Comparison of ENCODE assay signal across 13 cellular contexts in genomic region chr16:25966172-25967097, GRCh38.
A peak's percentile ranks its signal among the peaks of the same experiment; 100 is the strongest.
DNase-seq lines count a peak whose midpoint lies in the region; ATAC-seq, FAIRE-seq and TF ChIP-seq lines count a peak whose summit lies in the region.
"Had no signal": no experiment of that assay in that cellular context is flagged by ENCODE, and none has a peak within 500 bp of the region (broad histone marks: within the 10 kb centered on the region; RNA-seq: fewer than 3 reads in every experiment).

No MANE protein-coding gene starts in this region.

- in situ Hi-C loops in GM12878 (cut with MboI), result no loop called here

- TF ChIP-seq POLR2A in GM12878 (IDR thresholded peaks at IDR 0.05; ENCODE audit: low read depth, low read length), result no peak

- SMC1A ChIA-PET in GM12878 (lab: Charles Lee; ENCODE audit: uncharacterized antibody, unreplicated experiment), result no interaction called here

- no peak for TF ChIP-seq EP300 in GM12878 (IDR thresholded peaks at IDR 0.05; ENCODE audit: borderline replicate concordance in 1 of 2, control insufficient read depth in 1 of 2, low read depth in 2 of 2, low read length in 2 of 2)

- RAD21 ChIA-PET in GM12878 (lab: Charles Lee; ENCODE audit: unreplicated experiment), result no interaction called here

- DNase-seq in activated T-cell treated with anti-CD3 and anti-CD28 coated beads for 24 hours (ENCODE audit: low read depth) (peak; percentile 2), activated T-cell treated with anti-CD3 and anti-CD28 coated beads for 4 hours (no peak), GM12878 (ENCODE audit: low read depth, low spot score) (peak; percentile 5), urothelium cell line (ENCODE audit: low spot score) (no peak), CD14-positive monocyte (ENCODE audit: low spot score) (no peak), amygdala (lab: John Stamatoyannopoulos, UW) (no peak)
- DNase-seq: effector memory CD8-positive, alpha-beta T cell; NK-92 treated with Interleukin-12 subunit alpha and Interleukin-12 subunit beta, amount 100 ng/mL, for 24 hours; T-helper 17 cell had no signal

- H3K27ac ChIP-seq in GM12878 (ENCODE audit: control insufficient read depth, insufficient read depth), result no peak overlapping the region

- peaks cover 0 to 10% (median 4%) of the 10 kb centered on the region in 7 donors for H3K9me3 Mint-ChIP-seq in CD14-positive monocyte
- H3K9me3 Mint-ChIP-seq: effector memory CD8-positive, alpha-beta T cell had no signal

- no peak overlapping the region for H3K27ac Mint-ChIP-seq in CD14-positive monocyte
- H3K27ac Mint-ChIP-seq: effector memory CD8-positive, alpha-beta T cell; T-helper 17 cell had no signal

- 0% methylated on average over 1 of the region's 1 CpG for WGBS in GM12878 (ENCODE audit: insufficient coverage, insufficient replicate concordance, low lambda C conversion rate, missing lambda C conversion rate)

- CTCF ChIA-PET in GM12878 (lab: Yijun Ruan, JAX), result no interaction called here

- no peaks in the 10 kb centered on the region for H4K20me1 ChIP-seq in GM12878 (ENCODE audit: control insufficient read depth, insufficient read depth)

- no peak overlapping the region for H2AFZ ChIP-seq in GM12878 (ENCODE audit: control insufficient read depth, low read depth, low read length)

- no peaks in the 10 kb centered on the region for H3K4me1 Mint-ChIP-seq in CD14-positive monocyte

- H3K27me3 ChIP-seq in GM12878 (replicated peaks in 1 of 2; ENCODE audit: control insufficient read depth in 2 of 2, insufficient read depth in 2 of 2, low read length in 1 of 2), result no peaks in the 10 kb centered on the region

- no TSS peak for BruUV-seq in GM12878 (replicated peaks; lab: Mats Ljungman, UMichigan)

- POLR2A ChIA-PET in GM12878 (lab: Charles Lee), result no interaction called here

- H3K27me3 Mint-ChIP-seq in CD14-positive monocyte (ENCODE audit: low read depth in 3 of 3), result no peaks in the 10 kb centered on the region
- H3K27me3 Mint-ChIP-seq: T-helper 17 cell had no signal

- no peaks in the 10 kb centered on the region for H3K4me1 ChIP-seq in GM12878 (ENCODE audit: control insufficient read depth, insufficient read depth, low read length)

- no peak overlapping the region for H3K4me2 ChIP-seq in GM12878 (ENCODE audit: control insufficient read depth, insufficient read depth)

- H3K4me3 ChIP-seq in GM12878, result no peak overlapping the region
- H3K4me3 ChIP-seq: skin epidermis had no signal

- ATAC-seq in GM21515 (IDR thresholded peaks at IDR 0.05; ENCODE audit: unreplicated experiment), result peak; percentile 84
- peak; percentile 84 for ATAC-seq in HG03196 (IDR thresholded peaks at IDR 0.05; ENCODE audit: unreplicated experiment)
- ATAC-seq in GM12878, result peak; percentile 75
- ATAC-seq: effector memory CD8-positive, alpha-beta T cell; HCT116; T-helper 17 cell had no signal

- H3K9ac ChIP-seq in GM12878 (ENCODE audit: control insufficient read depth, insufficient read depth, low read length), result no peak overlapping the region

- H3K36me3 ChIP-seq in GM12878 (ENCODE audit: control insufficient read depth in 2 of 2, insufficient read depth in 2 of 2, low read length in 1 of 2), result no peaks in the 10 kb centered on the region

- FAIRE-seq in GM12878 (lab: Jason Lieb, UNC), result no peak
- no peak for FAIRE-seq in urothelium cell line (lab: Jason Lieb, UNC)

- H3K36me3 Mint-ChIP-seq in CD14-positive monocyte, result no peaks in the 10 kb centered on the region

- intact Hi-C loops in GM12878 (cut with micrococcal nuclease; ENCODE audit: unreplicated experiment) (no loop called here), CD14-positive monocyte (cut with micrococcal nuclease) (no loop called here)

- H3K9me3 ChIP-seq in GM12878 (replicated peaks; ENCODE audit: control insufficient read depth, insufficient read depth, low read length), result no peaks in the 10 kb centered on the region

- 0 out of 2 replicates have a peak, but pooled peaks have one; percentile 18 for TF ChIP-seq RAD21 in GM12878 (IDR thresholded peaks at IDR 0.05; ENCODE audit: insufficient read depth, low read depth, low read length)

- TF ChIP-seq CTCF in GM12878 (IDR thresholded peaks at IDR 0.05 in 2 of 3, conservative IDR thresholded peaks at IDR 0.05 in 1 of 3; ENCODE audit: control insufficient read depth in 2 of 3, extremely low read depth in 1 of 3, insufficient read depth in 1 of 3, low read depth in 3 of 3, low read length in 3 of 3) (no peak), CD14-positive monocyte (IDR thresholded peaks at IDR 0.05) (no peak)

- H3K4me3 Mint-ChIP-seq in CD14-positive monocyte, result no peak overlapping the region
- H3K4me3 Mint-ChIP-seq: effector memory CD8-positive, alpha-beta T cell; T-helper 17 cell had no signal

- H3K79me2 ChIP-seq in GM12878 (ENCODE audit: control insufficient read depth, insufficient read depth, low read length), result no peaks in the 10 kb centered on the region

TF ChIP-seq in GM12878, 131 proteins besides CTCF, POLR2A, EP300 and RAD21:
- TF ChIP-seq RFX5 (IDR thresholded peaks at IDR 0.05; ENCODE audit: low read depth, low read length) (no peak), PBX3 (IDR thresholded peaks at IDR 0.05; ENCODE audit: insufficient replicate concordance, low read depth, low read length) (no peak), ELK1 (IDR thresholded peaks at IDR 0.05; ENCODE audit: low read depth, low read length) (no peak), JUNB (IDR thresholded peaks at IDR 0.05) (peak; percentile 69), BACH1 (IDR thresholded peaks at IDR 0.05; ENCODE audit: borderline replicate concordance) (no peak), NR2C1 (IDR thresholded peaks at IDR 0.05) (no peak), ZNF207 (IDR thresholded peaks at IDR 0.05; ENCODE audit: borderline replicate concordance) (no peak), MEF2B (IDR thresholded peaks at IDR 0.05; ENCODE audit: partially characterized antibody, poor library complexity, severe bottlenecking) (no peak), SREBF1 (IDR thresholded peaks at IDR 0.05; ENCODE audit: low read length) (no peak)

Comparison
In these comparisons a context has a peak if more than half of its experiments do, and no peak if none do; other contexts are left out.
1. DNase-seq: peak in activated T-cell treated with anti-CD3 and anti-CD28 coated beads for 24 hours (single experiment) and GM12878 (single experiment); none in activated T-cell treated with anti-CD3 and anti-CD28 coated beads for 4 hours (single experiment), urothelium cell line (single experiment), CD14-positive monocyte (single experiment) and amygdala (0 of 56).
2. Peak in every context shown above with its lines, with median percentiles within 50 percentile points of each other: ATAC-seq.